In genomic region chr4:175635513-175635912, GRCh38 we compare ENCODE assay signal across 24 cellular contexts.
"Had no signal": no experiment of that assay in that cellular context is flagged by ENCODE, and none has a peak within 500 bp of the region (broad histone marks: within the 10 kb centered on the region; RNA-seq: fewer than 3 reads in every experiment).

No MANE protein-coding gene starts in this region.

- H3K27me3 ChIP-seq: heart right ventricle, hepatocyte, ovary, right atrium auricular region, right lobe of liver, suprapubic skin, tibial artery, upper lobe of right lung had no signal

- DNase-seq: heart right ventricle; islet precursor cell; left ventricle myocardium inferior; mesenchymal stem cell; naive B cell; natural killer cell; nephron progenitor cell; ovary; posterior cingulate gyrus; psoas muscle; right lobe of liver; stimulated activated CD4-positive, alpha-beta T cell treated with anti-CD3 and anti-CD28 coated beads, Interleukin-12 subunit alpha, Interleukin-12 subunit beta, amount 100 ng/mL, for 4 hours; stimulated activated CD4-positive, alpha-beta T cell treated with anti-CD3 and anti-CD28 coated beads, Interleukin-4, amount 100 ng/mL, for 24 hours; stimulated activated naive CD4-positive, alpha-beta T cell; tibial artery; trophoblast cell; upper lobe of right lung had no signal

- H3K79me2 ChIP-seq: hepatocyte had no signal

- H3K36me3 Mint-ChIP-seq: naive B cell; natural killer cell; stimulated activated effector memory CD8-positive, alpha-beta T cell treated with anti-CD3 and anti-CD28 coated beads, Interleukin-12 subunit alpha, Interleukin-12 subunit beta, amount 100 ng/mL, for 72 hours had no signal

- H2AFZ ChIP-seq: hepatocyte had no signal

- ATAC-seq: heart right ventricle; natural killer cell; psoas muscle; right lobe of liver; stimulated activated effector memory CD8-positive, alpha-beta T cell treated with anti-CD3 and anti-CD28 coated beads, Interleukin-12 subunit alpha, Interleukin-12 subunit beta, amount 100 ng/mL, for 72 hours; upper lobe of right lung had no signal

- H3K27ac Mint-ChIP-seq: naive B cell; natural killer cell; nephron progenitor cell; stimulated activated effector memory CD8-positive, alpha-beta T cell treated with anti-CD3 and anti-CD28 coated beads, Interleukin-12 subunit alpha, Interleukin-12 subunit beta, amount 100 ng/mL, for 72 hours; stimulated activated naive CD8-positive, alpha-beta T cell treated with anti-CD3 and anti-CD28 coated beads, Interleukin-15, Interleukin-2, amounts not matched to agents 100 ng/mL and 50 ng/mL, for 24 hours had no signal

- H3K4me3 Mint-ChIP-seq: naive B cell; natural killer cell; nephron progenitor cell; stimulated activated effector memory CD8-positive, alpha-beta T cell treated with anti-CD3 and anti-CD28 coated beads, Interleukin-12 subunit alpha, Interleukin-12 subunit beta, amount 100 ng/mL, for 72 hours; stimulated activated naive CD8-positive, alpha-beta T cell treated with anti-CD3 and anti-CD28 coated beads, Interleukin-15, Interleukin-2, amounts not matched to agents 100 ng/mL and 50 ng/mL, for 24 hours had no signal

- H3K4me1 ChIP-seq: heart right ventricle, left ventricle myocardium inferior, psoas muscle, right atrium auricular region, right lobe of liver, suprapubic skin, tibial artery, upper lobe of right lung had no signal

- H3K36me3 ChIP-seq: heart right ventricle, left ventricle myocardium inferior, ovary, right atrium auricular region, right lobe of liver, suprapubic skin, thoracic aorta, tibial artery, upper lobe of right lung had no signal

- H3K9me3 ChIP-seq: heart right ventricle, left ventricle myocardium inferior, ovary, psoas muscle, right atrium auricular region, right lobe of liver, suprapubic skin, thoracic aorta, tibial artery, upper lobe of right lung had no signal

- H3K27ac ChIP-seq: heart right ventricle, hepatocyte, left ventricle myocardium inferior, ovary, psoas muscle, right atrium auricular region, right lobe of liver, suprapubic skin, thoracic aorta, tibial artery, upper lobe of right lung had no signal

- H3K4me2 ChIP-seq: hepatocyte had no signal

- H3K27me3 Mint-ChIP-seq: naive B cell; stimulated activated naive CD8-positive, alpha-beta T cell treated with anti-CD3 and anti-CD28 coated beads, Interleukin-15, Interleukin-2, amounts not matched to agents 100 ng/mL and 50 ng/mL, for 24 hours had no signal

- H3K4me1 Mint-ChIP-seq: naive B cell; natural killer cell; nephron progenitor cell; stimulated activated effector memory CD8-positive, alpha-beta T cell treated with anti-CD3 and anti-CD28 coated beads, Interleukin-12 subunit alpha, Interleukin-12 subunit beta, amount 100 ng/mL, for 72 hours had no signal

- H3K9me3 Mint-ChIP-seq: naive B cell; natural killer cell; nephron progenitor cell; stimulated activated effector memory CD8-positive, alpha-beta T cell treated with anti-CD3 and anti-CD28 coated beads, Interleukin-12 subunit alpha, Interleukin-12 subunit beta, amount 100 ng/mL, for 72 hours; stimulated activated naive CD8-positive, alpha-beta T cell treated with anti-CD3 and anti-CD28 coated beads, Interleukin-15, Interleukin-2, amounts not matched to agents 100 ng/mL and 50 ng/mL, for 24 hours had no signal

- H3K4me3 ChIP-seq: heart right ventricle, hepatocyte, left ventricle myocardium inferior, lung, ovary, psoas muscle, right atrium auricular region, right lobe of liver, suprapubic skin, thoracic aorta, tibial artery, upper lobe of right lung had no signal
